ENCODE assay signal across 15 cellular contexts in the genomic region with DNA sequence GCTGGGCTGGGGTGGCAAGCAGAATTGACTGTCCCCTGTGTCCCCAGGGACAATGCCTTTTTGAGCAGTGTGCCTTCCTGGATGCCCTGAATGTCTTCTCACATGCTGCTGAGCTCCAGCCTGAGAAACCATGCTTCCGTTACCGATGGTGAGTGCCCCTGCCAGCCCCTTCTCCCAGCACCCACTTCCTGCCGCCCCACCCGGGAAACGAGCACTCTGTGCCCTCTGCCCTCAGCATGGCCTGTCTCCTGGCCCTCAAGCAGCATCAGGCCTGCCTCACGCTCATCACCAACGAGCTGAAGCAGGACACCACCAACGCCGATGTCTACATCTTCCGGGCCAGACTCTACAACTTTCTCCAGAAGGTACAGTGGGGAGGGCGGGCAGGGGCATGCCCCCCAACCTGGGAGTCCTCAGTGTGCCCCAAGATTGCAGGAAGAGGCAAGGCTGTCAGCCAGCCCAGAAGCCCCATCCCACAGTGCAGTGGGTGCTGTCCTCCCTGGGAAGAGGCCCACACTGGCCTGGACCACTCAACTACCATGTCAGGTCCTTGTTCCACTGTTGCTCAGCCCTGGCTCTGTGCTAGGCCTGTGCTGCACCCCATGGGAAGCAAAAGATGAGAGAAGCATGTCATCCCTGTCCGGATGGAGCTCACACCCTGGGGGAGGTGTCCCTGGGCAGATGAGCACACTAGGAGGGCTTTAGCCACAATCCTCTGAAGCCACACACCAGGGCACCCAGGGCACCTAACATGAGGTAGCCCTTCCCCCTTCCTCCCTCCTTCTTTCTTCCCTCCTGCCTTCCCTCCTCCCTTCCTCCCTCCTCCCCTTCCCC. TPM values are rescaled to one million over a fixed set of nuclear protein-coding genes. Genes with fewer than 3 reads are reported as not detected.
DNase-seq lines count a peak whose midpoint lies in the region; ATAC-seq lines count a peak whose summit lies in the region.
"Had no signal": no experiment of that assay in that cellular context is flagged by ENCODE, and none has a peak within 500 bp of the region (broad histone marks: within the 10 kb centered on the region; RNA-seq: fewer than 3 reads in every experiment).

No MANE protein-coding gene starts in this region.

- no peaks in the 10 kb centered on the region for H3K27me3 Mint-ChIP-seq in activated T-cell treated with anti-CD3 and anti-CD28 coated beads, Interleukin-2, amount 50 U/mL, for 24 hours
- no peaks in the 10 kb centered on the region for H3K27me3 Mint-ChIP-seq in activated naive CD8-positive, alpha-beta T cell

- H3K27ac Mint-ChIP-seq in activated T-cell treated with anti-CD3 and anti-CD28 coated beads, Interleukin-2, amount 50 U/mL, for 24 hours, result peak overlapping the region; percentile 85
- H3K27ac Mint-ChIP-seq in activated naive CD8-positive, alpha-beta T cell, result peak overlapping the region; percentile 90
- H3K27ac Mint-ChIP-seq: endodermal cell, mesothelial cell of epicardium had no signal

- no peak overlapping the region for H3K4me3 Mint-ChIP-seq in activated T-cell treated with anti-CD3 and anti-CD28 coated beads, Interleukin-2, amount 50 U/mL, for 24 hours
- H3K4me3 Mint-ChIP-seq in activated naive CD8-positive, alpha-beta T cell, result peak overlapping the region; percentile 11
- H3K4me3 Mint-ChIP-seq: endodermal cell, mesothelial cell of epicardium had no signal

- H3K36me3 Mint-ChIP-seq in activated T-cell treated with anti-CD3 and anti-CD28 coated beads, Interleukin-2, amount 50 U/mL, for 24 hours (ENCODE audit: low read depth), result peaks cover 3% of the 10 kb centered on the region
- no peaks in the 10 kb centered on the region for H3K36me3 Mint-ChIP-seq in activated naive CD8-positive, alpha-beta T cell
- H3K36me3 Mint-ChIP-seq: mesothelial cell of epicardium had no signal

- H3K9me3 Mint-ChIP-seq in activated T-cell treated with anti-CD3 and anti-CD28 coated beads, Interleukin-2, amount 50 U/mL, for 24 hours, result no peaks in the 10 kb centered on the region
- H3K9me3 Mint-ChIP-seq in activated naive CD8-positive, alpha-beta T cell (ENCODE audit: low read depth), result no peaks in the 10 kb centered on the region
- H3K9me3 Mint-ChIP-seq: endodermal cell, mesothelial cell of epicardium had no signal

- peaks cover 29% of the 10 kb centered on the region for H3K4me1 Mint-ChIP-seq in activated T-cell treated with anti-CD3 and anti-CD28 coated beads, Interleukin-2, amount 50 U/mL, for 24 hours (ENCODE audit: low read depth)
- peaks cover 33% of the 10 kb centered on the region for H3K4me1 Mint-ChIP-seq in activated naive CD8-positive, alpha-beta T cell (ENCODE audit: low read depth)

- peak; percentile 46 for DNase-seq in activated T-cell treated with anti-CD3 and anti-CD28 coated beads, Interleukin-2, amount 50 U/mL, for 24 hours
- DNase-seq in activated T-cell treated with anti-CD3 and anti-CD28 coated beads for 4 hours (no peak), NCI-H69 (lab: John Stamatoyannopoulos, UW) (peak; percentile 42), posterior vena cava (ENCODE audit: low spot score) (peak; percentile 65)
- DNase-seq: endodermal cell, foreskin melanocyte, KG1, NCI-H187, NCI-H774, Right ventricle myocardium superior had no signal

- intact Hi-C loops in posterior vena cava (cut with DNase I), result loop anchor here in 1 of 2 donors (5.0 to 10.0 kb wide), 2 partner anchors 113 to 215 kb away; no protein-coding TSS in a partner anchor

- ATAC-seq in GM19467 (IDR thresholded peaks at IDR 0.05; ENCODE audit: unreplicated experiment) (no peak), GM18858 (IDR thresholded peaks at IDR 0.05; ENCODE audit: unreplicated experiment) (no peak), HG03442 (IDR thresholded peaks at IDR 0.05; ENCODE audit: unreplicated experiment) (no peak)

RNA-seq across cellular contexts. Expression of gene TTC16, which starts 4.4 kb away (rescaled TPM):
- total RNA-seq in posterior vena cava, result under 1 TPM; 0.09 to 0.14 TPM
- total RNA-seq: endodermal cell had no signal

RNA-seq across cellular contexts. Expression of gene PTRH1, which starts 4.8 kb away (rescaled TPM):
- 1 to 10 TPM; 8.7 to 9.1 TPM for total RNA-seq in posterior vena cava

RNA-seq across cellular contexts. Expression of gene CFAP157, which starts 13.5 kb away (rescaled TPM):
- under 1 TPM; 0.14 TPM for total RNA-seq in posterior vena cava
- total RNA-seq: Right ventricle myocardium superior had no signal

RNA-seq across cellular contexts. Expression of gene TOR2A, which starts 14.8 kb away (rescaled TPM):
- total RNA-seq in posterior vena cava, result 1 to 10 TPM; 4.9 to 8.2 TPM

RNA-seq across cellular contexts. Expression of gene SH2D3C, which starts 58.2 kb away (rescaled TPM):
- total RNA-seq in posterior vena cava, result 10 to 100 TPM; 13.7 to 18.9 TPM
